ENCODE assay signal across 8 cellular contexts in the genomic region with DNA sequence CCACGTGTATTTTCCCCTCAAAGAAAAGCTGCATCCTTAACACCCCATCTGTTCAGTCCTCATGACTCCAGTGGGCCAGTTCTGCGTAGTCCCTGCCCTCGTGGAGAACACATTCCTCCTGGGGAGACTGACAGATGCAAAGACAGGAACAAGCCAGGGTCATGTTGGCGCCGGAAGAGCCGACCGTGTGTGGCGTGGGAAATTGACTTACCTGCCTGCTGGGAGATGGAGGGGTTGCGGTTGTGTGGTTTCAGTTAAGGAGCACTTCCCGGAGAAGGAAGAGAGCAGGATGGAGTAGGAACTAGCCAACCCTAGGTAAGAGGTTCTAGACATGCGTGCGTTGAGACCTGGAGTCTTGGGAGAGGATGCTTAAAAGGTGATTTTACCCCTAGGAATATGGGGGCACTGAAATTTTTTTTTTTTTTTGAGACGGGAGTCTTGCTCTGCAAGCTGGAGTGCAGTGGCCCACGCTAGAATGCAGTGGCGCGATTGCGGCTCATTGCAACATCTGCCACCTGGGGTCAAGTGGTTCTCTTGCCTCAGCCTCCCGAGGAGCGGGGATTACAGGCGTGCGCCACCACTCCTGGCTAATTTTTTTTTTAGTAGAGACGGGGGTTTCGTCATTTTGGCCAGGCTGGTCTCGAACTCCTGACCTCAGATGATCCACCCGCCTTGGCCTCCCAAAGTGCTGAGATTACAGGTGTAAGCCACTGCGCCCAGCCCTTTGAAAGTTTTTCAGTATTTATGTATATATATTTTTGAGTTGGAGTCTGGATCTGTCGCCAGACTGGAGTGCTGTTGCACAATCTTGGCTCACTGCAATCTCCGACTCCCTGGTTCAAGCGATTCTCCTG. TPM values are rescaled to one million over a fixed set of nuclear protein-coding genes. Genes with fewer than 3 reads are reported as not detected.
DNase-seq lines count a peak whose midpoint lies in the region; ATAC-seq and TF ChIP-seq lines count a peak whose summit lies in the region.

No MANE protein-coding gene starts in this region.

- H3K27ac Mint-ChIP-seq in activated T-cell treated with anti-CD3 and anti-CD28 coated beads, Interleukin-2, amount 50 U/mL, for 72 hours, result peak overlapping the region; percentile 89

- no peaks in the 10 kb centered on the region for H3K27me3 Mint-ChIP-seq in activated T-cell treated with anti-CD3 and anti-CD28 coated beads, Interleukin-2, amount 50 U/mL, for 72 hours (ENCODE audit: low read depth)

- H3K4me1 ChIP-seq in BLaER1 treated with 17β-estradiol and CSF1 and Interleukin-3, amounts not matched to agents 10 nM and 100 nM, result peaks cover 32 to 56% (median 48%) of the 10 kb centered on the region in 10 experiments
- H3K4me1 ChIP-seq in HUES64 (ENCODE audit: insufficient read depth, low read length), result no peaks in the 10 kb centered on the region
- peaks cover 7% of the 10 kb centered on the region for H3K4me1 ChIP-seq in right cardiac atrium (ENCODE audit: control insufficient read depth, insufficient read depth, low read length)
- peaks cover 35 to 66% (median 55%) of the 10 kb centered on the region in 6 donors for H3K4me1 ChIP-seq in spleen

- H3K4me3 ChIP-seq in BLaER1 treated with 17β-estradiol and CSF1 and Interleukin-3, amounts not matched to agents 10 nM and 100 nM, result peak overlapping the region; percentile 72 to 87 (median 78)
- H3K4me3 ChIP-seq in HUES64 (ENCODE audit: low read length) (peak overlapping the region; percentile 97), right cardiac atrium (ENCODE audit: low read length) (peak overlapping the region; percentile 64), spleen (peak overlapping the region; percentile 54 to 96 (median 84))

- intact Hi-C loops in right cardiac atrium (cut with DNase I), result no loop called here
- intact Hi-C loops in spleen (cut with DNase I; ENCODE audit: low total_unique reads), result no loop called here

- peaks cover 42% of the 10 kb centered on the region for H3K4me1 Mint-ChIP-seq in activated T-cell treated with anti-CD3 and anti-CD28 coated beads, Interleukin-2, amount 50 U/mL, for 72 hours (ENCODE audit: low read depth)

- WGBS in HUES64, result 86% methylated on average over 29 of the region's 29 CpGs
- 77% methylated on average over 29 of the region's 29 CpGs for WGBS in right cardiac atrium
- 45 to 71% (median 54%) methylated on average over 25 to 29 of the region's 29 CpGs for WGBS in spleen, 5 donors

- ATAC-seq in activated T-cell treated with anti-CD3 and anti-CD28 coated beads, Interleukin-2, amount 50 U/mL, for 72 hours (replicated peaks in 1 of 2), result no peak
- ATAC-seq in right cardiac atrium, result no peak
- ATAC-seq in HG03175 (IDR thresholded peaks at IDR 0.05; ENCODE audit: unreplicated experiment), result no peak

- H3K27ac ChIP-seq in BLaER1 treated with 17β-estradiol and CSF1 and Interleukin-3, amounts not matched to agents 10 nM and 100 nM, result peak overlapping the region; percentile 88 to 98 (median 97)
- no peak overlapping the region for H3K27ac ChIP-seq in HUES64 (ENCODE audit: low read depth, low read length)
- no peak overlapping the region for H3K27ac ChIP-seq in right cardiac atrium (ENCODE audit: low read length)
- H3K27ac ChIP-seq in spleen, result peak overlapping the region in 7 of 8 donors; percentile 93 to 99 (median 96)

- peak overlapping the region; percentile 82 to 98 (median 94) for H3K4me2 ChIP-seq in BLaER1 treated with 17β-estradiol and CSF1 and Interleukin-3, amounts not matched to agents 10 nM and 100 nM

- TF ChIP-seq POLR2A in spleen (IDR thresholded peaks at IDR 0.05), result no peak

- no peaks in the 10 kb centered on the region for H3K27me3 ChIP-seq in BLaER1 treated with 17β-estradiol and CSF1 and Interleukin-3, amounts not matched to agents 10 nM and 100 nM
- H3K27me3 ChIP-seq in HUES64 (ENCODE audit: insufficient read depth, low read length), result no peaks in the 10 kb centered on the region
- no peaks in the 10 kb centered on the region for H3K27me3 ChIP-seq in right cardiac atrium (ENCODE audit: control insufficient read depth, insufficient read depth)
- no peaks in the 10 kb centered on the region for H3K27me3 ChIP-seq in spleen (replicated peaks in 1 of 7)

- H3K36me3 ChIP-seq in BLaER1 treated with 17β-estradiol and CSF1 and Interleukin-3, amounts not matched to agents 10 nM and 100 nM, result peaks cover 15 to 54% (median 45%) of the 10 kb centered on the region in 11 experiments; a peak in 21 of 22 replicates
- H3K36me3 ChIP-seq in HUES64 (ENCODE audit: insufficient read depth, low read length) (peaks cover 29% of the 10 kb centered on the region), spleen (peaks cover 0 to 35% (median 15%) of the 10 kb centered on the region in 6 donors)

- TF ChIP-seq CTCF in spleen (IDR thresholded peaks at IDR 0.05 in 8 of 11, conservative IDR thresholded peaks at IDR 0.05 in 3 of 11), result no peak

- no peaks in the 10 kb centered on the region for H3K9me3 ChIP-seq in BLaER1 treated with 17β-estradiol and CSF1 and Interleukin-3, amounts not matched to agents 10 nM and 100 nM (replicated peaks in 1 of 11)
- H3K9me3 ChIP-seq in HUES64 (ENCODE audit: insufficient read depth, low read depth, low read length) (no peaks in the 10 kb centered on the region), right cardiac atrium (ENCODE audit: control insufficient read depth, low read length) (no peaks in the 10 kb centered on the region), spleen (no peaks in the 10 kb centered on the region)

- peak overlapping the region; percentile 92 to 98 for H3K4me3 Mint-ChIP-seq in activated T-cell treated with anti-CD3 and anti-CD28 coated beads, Interleukin-2, amount 50 U/mL, for 72 hours

- H3K36me3 Mint-ChIP-seq in activated T-cell treated with anti-CD3 and anti-CD28 coated beads, Interleukin-2, amount 50 U/mL, for 72 hours (ENCODE audit: insufficient read depth in 2 of 2), result peaks cover 9 to 19% of the 10 kb centered on the region in 2 donors

- peak overlapping the region; percentile 86 to 98 (median 96) for H3K9ac ChIP-seq in BLaER1 treated with 17β-estradiol and CSF1 and Interleukin-3, amounts not matched to agents 10 nM and 100 nM
- no peak overlapping the region; the same call in 1 of the 2 replicates for H3K9ac ChIP-seq in HUES64 (ENCODE audit: low read depth, low read length)

- DNase-seq in activated T-cell treated with anti-CD3 and anti-CD28 coated beads, Interleukin-2, amount 50 U/mL, for 72 hours, result peak; percentile 18 to 34
- DNase-seq in right cardiac atrium (peak in 1 of 3 donors; percentile 60), spleen (no peak), occipital lobe (lab: John Stamatoyannopoulos, UW) (no peak)
- no peak for DNase-seq in central memory CD4-positive, alpha-beta T cell

- H3K9me3 Mint-ChIP-seq in activated T-cell treated with anti-CD3 and anti-CD28 coated beads, Interleukin-2, amount 50 U/mL, for 72 hours, result no peaks in the 10 kb centered on the region

- peaks cover 45 to 57% (median 56%) of the 10 kb centered on the region in 11 experiments for H4K20me1 ChIP-seq in BLaER1 treated with 17β-estradiol and CSF1 and Interleukin-3, amounts not matched to agents 10 nM and 100 nM

RNA-seq across cellular contexts. Expression of a gene that starts 1.4 kb away (rescaled TPM):
- polyA plus RNA-seq in HUES64 (2013, experiment 1 of 2), result 33.7 TPM
- 40.8 TPM for polyA plus RNA-seq in HUES64 (2013, experiment 2 of 2)
- 10 to 100 TPM; 61.1 to 61.7 TPM for total RNA-seq in activated T-cell treated with anti-CD3 and anti-CD28 coated beads, Interleukin-2, amount 50 U/mL, for 72 hours
- total RNA-seq in right cardiac atrium (10 to 100 TPM; 17.4 to 18.2 (median 17.6) TPM), spleen (10 to 100 TPM; 53.9 to 75.9 (median 64.6) TPM), occipital lobe (112 TPM)
- polyA plus RNA-seq in right cardiac atrium (19.1 TPM), spleen (10 to 100 TPM; 44.3 to 70.1 (median 46.5) TPM)

RNA-seq across cellular contexts. Expression of a gene that starts 21.8 kb away (rescaled TPM):
- 0.40 TPM for polyA plus RNA-seq in HUES64 (2013, experiment 1 of 2)
- 0.70 TPM for polyA plus RNA-seq in HUES64 (2013, experiment 2 of 2)
- total RNA-seq in activated T-cell treated with anti-CD3 and anti-CD28 coated beads, Interleukin-2, amount 50 U/mL, for 72 hours, result 10 to 100 TPM in 1 of 2 donors, 1 to 10 TPM in 1; 9.4 to 11.8 TPM
- total RNA-seq in right cardiac atrium (1 to 10 TPM in 3 of 4 donors, under 1 TPM in 1; 0.71 to 1.5 (median 1.4) TPM), spleen (10 to 100 TPM in 3 of 7 donors, 1 to 10 TPM in 4; 4.8 to 11.8 (median 9.4) TPM), occipital lobe (3.7 TPM)
- polyA plus RNA-seq in right cardiac atrium (0.63 TPM), spleen (1 to 10 TPM; 1.4 to 3.4 (median 2.7) TPM)

RNA-seq across cellular contexts. Expression of a gene that starts 27.5 kb away (rescaled TPM):
- polyA plus RNA-seq in HUES64 (2013, experiment 1 of 2), result 128 TPM
- polyA plus RNA-seq in HUES64 (2013, experiment 2 of 2), result 136 TPM
- total RNA-seq in activated T-cell treated with anti-CD3 and anti-CD28 coated beads, Interleukin-2, amount 50 U/mL, for 72 hours, result 10 to 100 TPM; 89.0 to 89.3 TPM
- 100 to 1,000 TPM in 2 of 4 donors, 10 to 100 TPM in 2; 93.3 to 106 (median 100) TPM for total RNA-seq in right cardiac atrium
- polyA plus RNA-seq in right cardiac atrium, result 127 TPM
- 10 to 100 TPM; 69.8 to 96.6 (median 90.2) TPM for total RNA-seq in spleen
- polyA plus RNA-seq in spleen, result 100 to 1,000 TPM; 137 to 215 (median 215) TPM
- total RNA-seq in occipital lobe, result 99.2 TPM

RNA-seq across cellular contexts. Expression of a gene that starts 34.9 kb away (rescaled TPM):
- not detected for polyA plus RNA-seq in HUES64 (2013, experiment 1 of 2)
- not detected for polyA plus RNA-seq in HUES64 (2013, experiment 2 of 2)
- total RNA-seq in activated T-cell treated with anti-CD3 and anti-CD28 coated beads, Interleukin-2, amount 50 U/mL, for 72 hours, result not detected
- total RNA-seq in right cardiac atrium, result not detected
- not detected for polyA plus RNA-seq in right cardiac atrium
- total RNA-seq in spleen, result not detected
- not detected for polyA plus RNA-seq in spleen
- total RNA-seq in occipital lobe, result not detected

Comparison
In these comparisons a context has a peak if more than half of its experiments do, and no peak if none do; other contexts are left out.
1. H3K27ac ChIP-seq: peak in BLaER1 treated with 17β-estradiol and CSF1 and Interleukin-3, amounts not matched to agents 10 nM and 100 nM (11 of 11) and spleen (7 of 8); none in HUES64 (single experiment) and right cardiac atrium (single experiment).
2. DNase-seq: peak in activated T-cell treated with anti-CD3 and anti-CD28 coated beads, Interleukin-2, amount 50 U/mL, for 72 hours (2 of 2); none in spleen (single experiment), central memory CD4-positive, alpha-beta T cell (single experiment) and occipital lobe (single experiment).
3. Peak in every context shown above with its lines, with median percentiles within 50 percentile points of each other: H3K4me3 ChIP-seq.